In genomic region chr5:161757223-161757622, GRCh38 we compare ENCODE assay signal across 5 cellular contexts.
"Had no signal": no experiment of that assay in that cellular context is flagged by ENCODE, and none has a peak within 500 bp of the region (broad histone marks: within the 10 kb centered on the region; RNA-seq: fewer than 3 reads in every experiment).

No MANE protein-coding gene starts in this region.

- H3K4me3 ChIP-seq: K562 had no signal

- DNase-seq: IMR-90, KBM-7 had no signal

- ATAC-seq: HepG2, K562 had no signal

- H3K27ac ChIP-seq: HL-60 had no signal
